Comparison of ENCODE assay signal across 1 cellular context in genomic region chr15:29765234-29765841, GRCh38.
TF ChIP-seq lines count a peak whose summit lies in the region.

No MANE protein-coding gene starts in this region.

TF ChIP-seq in GM23338, 12 proteins besides CTCF, POLR2A, EP300 and RAD21:
- TF ChIP-seq REST (IDR thresholded peaks at IDR 0.05; ENCODE audit: unreplicated experiment): no peak
- TF ChIP-seq ZNF331 (CRISPR knock-in tag; IDR thresholded peaks at IDR 0.05; ENCODE audit: low read depth): no peak
- TF ChIP-seq ZNF462 (CRISPR knock-in tag; IDR thresholded peaks at IDR 0.05): no peak
- TF ChIP-seq POLR2AphosphoS5 (IDR thresholded peaks at IDR 0.05; ENCODE audit: low read depth): no peak
- no peak for TF ChIP-seq EZH2phosphoT487 (IDR thresholded peaks at IDR 0.05; ENCODE audit: unreplicated experiment)
- no peak for TF ChIP-seq STAT1 (IDR thresholded peaks at IDR 0.05; ENCODE audit: unreplicated experiment)
- no peak for TF ChIP-seq ETS1 (IDR thresholded peaks at IDR 0.05)
- no peak for TF ChIP-seq JUNB (IDR thresholded peaks at IDR 0.05; ENCODE audit: unreplicated experiment)
- no peak for TF ChIP-seq CREB1 (CRISPR knock-in tag; IDR thresholded peaks at IDR 0.05; ENCODE audit: low read depth)
- no peak for TF ChIP-seq NANOG (IDR thresholded peaks at IDR 0.05; ENCODE audit: borderline replicate concordance)
- TF ChIP-seq ZNF114 (CRISPR knock-in tag; IDR thresholded peaks at IDR 0.05): no peak
- no peak for TF ChIP-seq EZH2 (IDR thresholded peaks at IDR 0.05; ENCODE audit: low read depth, unreplicated experiment)
